26 cellular contexts compared by ENCODE assay signal in genomic region chr2:202049092-202049728, GRCh38. TPM values are rescaled to one million over a fixed set of nuclear protein-coding genes. Genes with fewer than 3 reads are reported as not detected.
DNase-seq lines count a peak whose midpoint lies in the region; ATAC-seq, FAIRE-seq and TF ChIP-seq lines count a peak whose summit lies in the region.
"Had no signal": no experiment of that assay in that cellular context is flagged by ENCODE, and none has a peak within 500 bp of the region (broad histone marks: within the 10 kb centered on the region; RNA-seq: fewer than 3 reads in every experiment).

No MANE protein-coding gene starts in this region.

- DNase-seq in HepG2 (ENCODE audit: low spot score) = no peak
- no peak for DNase-seq in right lobe of liver
- no peak for DNase-seq in Caco-2
- DNase-seq in neural progenitor cell (ENCODE audit: low spot score) = no peak
- no peak for DNase-seq in substantia nigra (lab: John Stamatoyannopoulos, UW)
- DNase-seq in stimulated activated naive CD4-positive, alpha-beta T cell (lab: John Stamatoyannopoulos, UW) = no peak
- DNase-seq: 8988T; ACHN; BE2C; C1 segment of cervical spinal cord; Calu3; CD4-positive, alpha-beta memory T cell; CD4-positive, CD25-positive, alpha-beta regulatory T cell; CD8-positive, alpha-beta memory T cell; COR-L47; DMS79 treated with DMSO at 0.1 percent for 48 hours; GF-D8 had no signal

- H4K20me1 ChIP-seq in HepG2 (ENCODE audit: insufficient read depth, low read length) (no peaks in the 10 kb centered on the region), neural progenitor cell (ENCODE audit: low read depth) (no peaks in the 10 kb centered on the region)
- H4K20me1 ChIP-seq: BLaER1 had no signal

- POLR2A ChIA-PET in HepG2 (lab: Yijun Ruan, JAX) (no interaction called here), Caco-2 (lab: Charles Lee) (no interaction called here), HEK293 (lab: Yijun Ruan, JAX) (interaction anchor here (0.7 to 0.8 kb wide), 2 partner anchors 63 to 158 kb away, joined by 3 to 6 read pairs; no protein-coding TSS in a partner anchor)

- no peaks in the 10 kb centered on the region for H3K9me3 Mint-ChIP-seq in Caco-2 (ENCODE audit: unreplicated experiment)
- no peaks in the 10 kb centered on the region for H3K9me3 Mint-ChIP-seq in neural progenitor cell
- H3K9me3 Mint-ChIP-seq: CD4-positive, alpha-beta memory T cell; CD4-positive, CD25-positive, alpha-beta regulatory T cell; CD8-positive, alpha-beta memory T cell had no signal

- H3K36me3 Mint-ChIP-seq in Caco-2 (ENCODE audit: insufficient read depth, unreplicated experiment) (no peaks in the 10 kb centered on the region), neural progenitor cell (no peaks in the 10 kb centered on the region)
- H3K36me3 Mint-ChIP-seq: CD14-positive monocyte; CD4-positive, alpha-beta memory T cell; CD4-positive, CD25-positive, alpha-beta regulatory T cell; CD8-positive, alpha-beta memory T cell had no signal

- peaks cover 2 to 10% of the 10 kb centered on the region in 2 experiments; a peak in 2 of 5 replicates for H3K27me3 ChIP-seq in HepG2 (ENCODE audit: control insufficient read depth in 1 of 2, insufficient read depth in 2 of 2, low read length in 2 of 2)
- no peaks in the 10 kb centered on the region for H3K27me3 ChIP-seq in right lobe of liver
- no peaks in the 10 kb centered on the region for H3K27me3 ChIP-seq in Caco-2 (replicated peaks; ENCODE audit: control insufficient read depth, insufficient read depth, low read length)
- no peaks in the 10 kb centered on the region for H3K27me3 ChIP-seq in neural progenitor cell
- H3K27me3 ChIP-seq: BE2C, BLaER1 had no signal

- intact Hi-C loops in HepG2 (cut with micrococcal nuclease; ENCODE audit: unreplicated experiment) (no loop called here), right lobe of liver (cut with DNase I) (no loop called here), Caco-2 (cut with micrococcal nuclease; ENCODE audit: unreplicated experiment) (loop anchor here (1.0 kb wide), 1 partner anchor 10 kb away; no protein-coding TSS in a partner anchor)

- BruUV-seq in HepG2 (replicated peaks; lab: Mats Ljungman, UMichigan) (no TSS peak), Caco-2 (replicated peaks; lab: Mats Ljungman, UMichigan) (no TSS peak)

- no peak for FAIRE-seq in HepG2 (lab: Jason Lieb, UNC)
- FAIRE-seq: A204.1, G401.6, GM12891, GM19239 had no signal

- CTCF ChIA-PET in HepG2 (lab: Yijun Ruan, JAX; ENCODE audit: low intra/inter-chr PET ratio, low total read pairs) = no interaction called here
- CTCF ChIA-PET in Caco-2 (lab: Charles Lee) = no interaction called here
- CTCF ChIA-PET in HEK293 (lab: Yijun Ruan, JAX) = no interaction called here

- H3K4me3 ChIP-seq in HepG2 (replicated peaks in 1 of 3; ENCODE audit: insufficient read depth in 1 of 3, low read depth in 2 of 3, low read length in 3 of 3) = no peak overlapping the region
- H3K4me3 ChIP-seq in right lobe of liver = no peak overlapping the region
- no peak overlapping the region for H3K4me3 ChIP-seq in Caco-2 (ENCODE audit: low read depth, low read length)
- no peak overlapping the region for H3K4me3 ChIP-seq in HEK293 (ENCODE audit: low read depth, low read length)
- no peak overlapping the region for H3K4me3 ChIP-seq in neural progenitor cell
- H3K4me3 ChIP-seq: BLaER1 had no signal

- H3F3A ChIP-seq in neural progenitor cell (ENCODE audit: low read depth) = peaks cover 37% of the 10 kb centered on the region

- H3K79me2 ChIP-seq in HepG2 (ENCODE audit: insufficient read depth, low read length) = no peaks in the 10 kb centered on the region
- no peaks in the 10 kb centered on the region for H3K79me2 ChIP-seq in neural progenitor cell (ENCODE audit: low read depth)

- TF ChIP-seq CTCF in HepG2 (CRISPR knock-in tag; IDR thresholded peaks at IDR 0.05) (no peak), right lobe of liver (IDR thresholded peaks at IDR 0.05) (no peak), Caco-2 (IDR thresholded peaks at IDR 0.05; ENCODE audit: insufficient read depth in 1 of 2, low read depth in 1 of 2, low read length in 1 of 2, severe bottlenecking in 1 of 2, unreplicated experiment in 1 of 2) (no peak), HEK293 (tag by site-specific recombination; IDR thresholded peaks at IDR 0.05) (no peak), neural progenitor cell (IDR thresholded peaks at IDR 0.05) (no peak)

- H3K4me1 Mint-ChIP-seq in Caco-2 (ENCODE audit: low read depth, unreplicated experiment) (peaks cover 54% of the 10 kb centered on the region), neural progenitor cell (peaks cover 54% of the 10 kb centered on the region)
- H3K4me1 Mint-ChIP-seq: CD14-positive monocyte; CD4-positive, alpha-beta memory T cell; CD8-positive, alpha-beta memory T cell had no signal

- peak overlapping the region; percentile 30 for H3K27ac Mint-ChIP-seq in Caco-2 (ENCODE audit: unreplicated experiment)
- no peak overlapping the region for H3K27ac Mint-ChIP-seq in neural progenitor cell
- H3K27ac Mint-ChIP-seq: CD14-positive monocyte; CD4-positive, alpha-beta memory T cell; CD4-positive, CD25-positive, alpha-beta regulatory T cell; CD8-positive, alpha-beta memory T cell had no signal

- ATAC-seq in HepG2 = no peak
- ATAC-seq in right lobe of liver = no peak
- ATAC-seq in HG02571 (IDR thresholded peaks at IDR 0.05; ENCODE audit: unreplicated experiment) = no peak

- H3K9me3 ChIP-seq in HepG2 (ENCODE audit: low read length) = no peaks in the 10 kb centered on the region
- H3K9me3 ChIP-seq in right lobe of liver = no peaks in the 10 kb centered on the region
- no peaks in the 10 kb centered on the region for H3K9me3 ChIP-seq in Caco-2
- no peaks in the 10 kb centered on the region for H3K9me3 ChIP-seq in HEK293 (ENCODE audit: control insufficient read depth, insufficient read depth, low read depth, low read length)
- no peaks in the 10 kb centered on the region for H3K9me3 ChIP-seq in neural progenitor cell (ENCODE audit: low read depth)
- H3K9me3 ChIP-seq: BE2C, BLaER1 had no signal

- in situ Hi-C loops in HepG2 (cut with HindIII; ENCODE audit: extremely low pct_ligation_motif_present, low pct_unique_long_range_greater_than_20kb) = no loop called here

- no peak for TF ChIP-seq EP300 in HepG2 (IDR thresholded peaks at IDR 0.05; ENCODE audit: low read depth in 2 of 2, low read length in 2 of 2)
- no peak for TF ChIP-seq EP300 in HepG2 (CRISPR knock-in tag; IDR thresholded peaks at IDR 0.05; ENCODE audit: borderline replicate concordance)

- TF ChIP-seq RAD21 in HepG2 (CRISPR knock-in tag; IDR thresholded peaks at IDR 0.05) = no peak

- WGBS in HepG2 (ENCODE audit: low lambda C conversion rate) = 65% methylated on average over 2 of the region's 2 CpGs
- 79% methylated on average over 2 of the region's 2 CpGs for WGBS in right lobe of liver (ENCODE audit: insufficient coverage, low coverage, low lambda C conversion rate, missing lambda C conversion rate)

- no peak overlapping the region for H2AFZ ChIP-seq in HepG2 (ENCODE audit: low read length)
- H2AFZ ChIP-seq in neural progenitor cell (replicated peaks) = no peak overlapping the region

- H3K9ac ChIP-seq in HepG2 (ENCODE audit: insufficient read depth, low read depth, low read length) (no peak overlapping the region), neural progenitor cell (no peak overlapping the region)
- H3K9ac ChIP-seq: BLaER1 had no signal

- H3K36me3 ChIP-seq in HepG2 (replicated peaks in 1 of 2; ENCODE audit: control insufficient read depth in 1 of 2, insufficient read depth in 2 of 2, low read length in 2 of 2) = no peaks in the 10 kb centered on the region
- no peaks in the 10 kb centered on the region for H3K36me3 ChIP-seq in right lobe of liver
- H3K36me3 ChIP-seq in Caco-2 (ENCODE audit: control insufficient read depth, insufficient read depth, low read length) = no peaks in the 10 kb centered on the region; the same call in 1 of the 2 replicates
- H3K36me3 ChIP-seq in HEK293 (ENCODE audit: control insufficient read depth in 2 of 2, insufficient read depth in 1 of 2, low read length in 2 of 2) = no peaks in the 10 kb centered on the region
- H3K36me3 ChIP-seq in neural progenitor cell = no peaks in the 10 kb centered on the region
- H3K36me3 ChIP-seq: BE2C, BLaER1 had no signal

- H3K4me1 ChIP-seq in HepG2 (ENCODE audit: insufficient read depth, low read length) (no peaks in the 10 kb centered on the region), right lobe of liver (no peaks in the 10 kb centered on the region), Caco-2 (peaks cover 64% of the 10 kb centered on the region), HEK293 (ENCODE audit: control insufficient read depth, insufficient read depth, low read length) (no peaks in the 10 kb centered on the region), neural progenitor cell (peaks cover 50% of the 10 kb centered on the region)
- H3K4me1 ChIP-seq: BLaER1 had no signal

- TF ChIP-seq POLR2A in HepG2 (IDR thresholded peaks at IDR 0.05; ENCODE audit: insufficient read depth in 1 of 2, low read depth in 2 of 2, low read length in 2 of 2) (no peak), right lobe of liver (IDR thresholded peaks at IDR 0.05) (no peak)

- H3K27me3 Mint-ChIP-seq in Caco-2 (ENCODE audit: insufficient read depth, unreplicated experiment) = no peaks in the 10 kb centered on the region
- peaks cover 2% of the 10 kb centered on the region for H3K27me3 Mint-ChIP-seq in neural progenitor cell (ENCODE audit: insufficient read depth, low read depth)

- peak overlapping the region; percentile 17 for H3K4me3 Mint-ChIP-seq in Caco-2 (ENCODE audit: unreplicated experiment)
- H3K4me3 Mint-ChIP-seq in neural progenitor cell = no peak overlapping the region
- H3K4me3 Mint-ChIP-seq: CD14-positive monocyte; CD4-positive, alpha-beta memory T cell; CD4-positive, CD25-positive, alpha-beta regulatory T cell; CD8-positive, alpha-beta memory T cell had no signal

- H3K27ac ChIP-seq in HepG2 (ENCODE audit: extremely low read length, insufficient read depth, low read length) (no peak overlapping the region), right lobe of liver (no peak overlapping the region), HEK293 (ENCODE audit: extremely low read depth, low read depth, low read length) (no peak overlapping the region), neural progenitor cell (no peak overlapping the region), substantia nigra (ENCODE audit: low read depth, low read length, poor library complexity, severe bottlenecking) (no peak overlapping the region)
- H3K27ac ChIP-seq: BLaER1 had no signal

- H3K4me2 ChIP-seq in HepG2 (ENCODE audit: low read depth, low read length) (no peak overlapping the region), neural progenitor cell (peak overlapping the region; percentile 26)
- H3K4me2 ChIP-seq: BLaER1 had no signal

RNA-seq across cellular contexts. Expression of gene FZD7, which starts 15.6 kb away (rescaled TPM):
- total RNA-seq in HepG2 (2016; rRNA removed; fragmentation: Illumina TruSeq; extraction: Trizol) (0.13 TPM in 1 of 2 replicates, not detected in the other), right lobe of liver (1 to 10 TPM in 2 of 6 experiments, under 1 TPM in 4; 0.48 to 1.4 (median 0.65) TPM), Caco-2 (2022) (40.4 and 41.4 TPM in 2 replicates), neural progenitor cell (ENCODE audit: low replicate concordance) (79.4 and 106 TPM in 2 replicates)
- total RNA-seq in HepG2 (2016; cell fraction: cytosol; rRNA removed; fragmentation: Illumina TruSeq; extraction: Trizol; ENCODE audit: low read depth) = not detected in 2 replicates
- total RNA-seq in HepG2 (2016; cell fraction: insoluble cytoplasmic fraction; rRNA removed; fragmentation: Illumina TruSeq; extraction: Trizol) = 0.06 and 0.24 TPM in 2 replicates
- 0.03 TPM in 1 of 2 replicates, not detected in the other for total RNA-seq in HepG2 (2016; cell fraction: membrane; rRNA removed; fragmentation: Illumina TruSeq; extraction: Trizol)
- total RNA-seq in HepG2 (2016; cell fraction: nucleus; rRNA removed; fragmentation: Illumina TruSeq; extraction: Trizol) = 0.19 and 0.31 TPM in 2 replicates
- 0.38 and 0.48 TPM in 2 replicates for polyA plus RNA-seq in HepG2 (2011; rRNA removed)
- 0.50 and 0.70 TPM in 2 replicates for polyA plus RNA-seq in HepG2 (2011; cell fraction: cytosol; rRNA removed)
- 0.87 and 1.0 TPM in 2 replicates for polyA plus RNA-seq in HepG2 (2011; cell fraction: nucleus; rRNA removed)
- polyA plus RNA-seq in HepG2 (2012) = 0.68 and 1.2 TPM in 2 replicates
- not detected in 2 replicates for polyA plus RNA-seq in HepG2 (2016; cell fraction: cytosol; fragmentation: Illumina TruSeq; extraction: Trizol; ENCODE audit: low read depth)
- 0.05 and 0.09 TPM in 2 replicates for polyA plus RNA-seq in HepG2 (2016; cell fraction: insoluble cytoplasmic fraction; fragmentation: Illumina TruSeq; extraction: Trizol; ENCODE audit: low read depth)
- polyA plus RNA-seq in HepG2 (2016; cell fraction: membrane; fragmentation: Illumina TruSeq; extraction: Trizol; ENCODE audit: low read depth) = 0.03 TPM in 1 of 2 replicates, not detected in the other
- polyA plus RNA-seq in HepG2 (2016; cell fraction: nucleus; fragmentation: Illumina TruSeq; extraction: Trizol; ENCODE audit: insufficient read depth, low read depth) = 0.27 and 0.42 TPM in 2 replicates
- 3.7 and 9.1 TPM in 2 replicates for polyA minus RNA-seq in HepG2 (2011; rRNA and poly(A)+ RNA removed; ENCODE audit: low replicate concordance)
- 1.2 and 1.5 TPM in 2 replicates for polyA minus RNA-seq in HepG2 (2011; cell fraction: cytosol; rRNA and poly(A)+ RNA removed)
- polyA minus RNA-seq in HepG2 (2011; cell fraction: nucleus; rRNA and poly(A)+ RNA removed) = 0.75 and 0.77 TPM in 2 replicates
- polyA plus RNA-seq: CD4-positive, alpha-beta memory T cell; CD8-positive, alpha-beta memory T cell had no signal

RNA-seq across cellular contexts. Expression of gene KIAA2012, which starts 23.8 kb away (rescaled TPM):
- not detected in 2 replicates for total RNA-seq in HepG2 (2016; rRNA removed; fragmentation: Illumina TruSeq; extraction: Trizol)
- not detected in 2 replicates for total RNA-seq in HepG2 (2016; cell fraction: cytosol; rRNA removed; fragmentation: Illumina TruSeq; extraction: Trizol; ENCODE audit: low read depth)
- total RNA-seq in HepG2 (2016; cell fraction: insoluble cytoplasmic fraction; rRNA removed; fragmentation: Illumina TruSeq; extraction: Trizol) = not detected in 2 replicates
- total RNA-seq in HepG2 (2016; cell fraction: membrane; rRNA removed; fragmentation: Illumina TruSeq; extraction: Trizol) = not detected in 2 replicates
- not detected in 2 replicates for total RNA-seq in HepG2 (2016; cell fraction: nucleus; rRNA removed; fragmentation: Illumina TruSeq; extraction: Trizol)
- polyA plus RNA-seq in HepG2 (2011; rRNA removed) = not detected in 2 replicates
- polyA plus RNA-seq in HepG2 (2011; cell fraction: cytosol; rRNA removed) = not detected in 2 replicates
- polyA plus RNA-seq in HepG2 (2011; cell fraction: nucleus; rRNA removed) = not detected in 2 replicates
- not detected in 2 replicates for polyA plus RNA-seq in HepG2 (2012)
- polyA plus RNA-seq in HepG2 (2016; cell fraction: cytosol; fragmentation: Illumina TruSeq; extraction: Trizol; ENCODE audit: low read depth) = not detected in 2 replicates
- not detected in 2 replicates for polyA plus RNA-seq in HepG2 (2016; cell fraction: insoluble cytoplasmic fraction; fragmentation: Illumina TruSeq; extraction: Trizol; ENCODE audit: low read depth)
- polyA plus RNA-seq in HepG2 (2016; cell fraction: membrane; fragmentation: Illumina TruSeq; extraction: Trizol; ENCODE audit: low read depth) = not detected in 2 replicates
- not detected in 2 replicates for polyA plus RNA-seq in HepG2 (2016; cell fraction: nucleus; fragmentation: Illumina TruSeq; extraction: Trizol; ENCODE audit: insufficient read depth, low read depth)
- polyA minus RNA-seq in HepG2 (2011; rRNA and poly(A)+ RNA removed; ENCODE audit: low replicate concordance) = not detected in 2 replicates
- not detected in 2 replicates for polyA minus RNA-seq in HepG2 (2011; cell fraction: cytosol; rRNA and poly(A)+ RNA removed)
- polyA minus RNA-seq in HepG2 (2011; cell fraction: nucleus; rRNA and poly(A)+ RNA removed) = not detected in 2 replicates
- under 1 TPM; 0.11 to 0.56 (median 0.43) TPM for total RNA-seq in right lobe of liver
- 0.27 and 0.37 TPM in 2 replicates for total RNA-seq in Caco-2 (2022)
- not detected in 2 replicates for total RNA-seq in neural progenitor cell (ENCODE audit: low replicate concordance)
- total RNA-seq: A673; Calu3; CD4-positive, alpha-beta memory T cell; CD4-positive, CD25-positive, alpha-beta regulatory T cell; CD8-positive, alpha-beta memory T cell had no signal
- polyA plus RNA-seq: CD14-positive monocyte; CD4-positive, alpha-beta memory T cell; CD4-positive, CD25-positive, alpha-beta regulatory T cell; CD8-positive, alpha-beta memory T cell had no signal

Comparison
In these comparisons a context has a peak if more than half of its experiments do, and no peak if none do; other contexts are left out.
1. RNA of gene FZD7, which starts 15.6 kb away (total RNA-seq): 79.4 to 106 TPM in neural progenitor cell and 40.4 to 41.4 TPM in Caco-2; 0.48 to 1.4 TPM in right lobe of liver and 0.03 to 0.31 TPM in HepG2; every median in the first group is over 10 times any median in the second.